In the genomic region with DNA sequence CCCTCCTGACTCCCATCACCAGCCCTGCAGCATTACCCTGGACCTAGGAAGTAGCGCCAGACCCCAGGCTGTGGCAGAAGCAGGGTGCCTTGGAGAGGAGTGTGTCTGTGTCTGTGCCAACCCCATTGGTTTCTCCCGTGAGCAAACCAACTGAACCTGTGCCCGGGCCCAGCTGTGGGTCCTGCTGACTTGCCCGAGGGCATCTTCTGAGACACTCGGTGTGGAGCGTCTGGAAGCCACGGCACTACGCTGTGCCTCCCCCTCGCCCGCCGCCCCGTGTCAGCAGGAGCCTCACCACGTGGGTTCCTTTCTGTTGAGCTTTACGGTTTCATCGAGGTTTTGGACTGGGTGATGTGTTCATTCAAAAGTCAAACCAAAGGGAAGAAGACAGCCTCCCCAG, we compare ENCODE assay signal across 2 cellular contexts.
TF ChIP-seq lines count a peak whose summit lies in the region.

No MANE protein-coding gene starts in this region.

TF ChIP-seq in IMR-90, 13 proteins besides CTCF, POLR2A, EP300 and RAD21:
- no peak for TF ChIP-seq RCOR1 (IDR thresholded peaks at IDR 0.05; ENCODE audit: insufficient replicate concordance, low read length)
- TF ChIP-seq, protein P1, sequence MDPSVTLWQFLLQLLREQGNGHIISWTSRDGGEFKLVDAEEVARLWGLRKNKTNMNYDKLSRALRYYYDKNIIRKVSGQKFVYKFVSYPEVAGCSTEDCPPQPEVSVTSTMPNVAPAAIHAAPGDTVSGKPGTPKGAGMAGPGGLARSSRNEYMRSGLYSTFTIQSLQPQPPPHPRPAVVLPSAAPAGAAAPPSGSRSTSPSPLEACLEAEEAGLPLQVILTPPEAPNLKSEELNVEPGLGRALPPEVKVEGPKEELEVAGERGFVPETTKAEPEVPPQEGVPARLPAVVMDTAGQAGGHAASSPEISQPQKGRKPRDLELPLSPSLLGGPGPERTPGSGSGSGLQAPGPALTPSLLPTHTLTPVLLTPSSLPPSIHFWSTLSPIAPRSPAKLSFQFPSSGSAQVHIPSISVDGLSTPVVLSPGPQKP (IDR thresholded peaks at IDR 0.05; ENCODE audit: borderline replicate concordance, low read depth, low read length): no peak
- TF ChIP-seq NFE2L2 (IDR thresholded peaks at IDR 0.05; ENCODE audit: low read depth, low read length): no peak
TF ChIP-seq in IMR-90: peak in this region for 0.

TF ChIP-seq in K562, 482 proteins besides CTCF, POLR2A, EP300 and RAD21:
- TF ChIP-seq NRF1 (conservative IDR thresholded peaks at IDR 0.05 in 1 of 2, IDR thresholded peaks at IDR 0.05 in 1 of 2): no peak
- TF ChIP-seq POLR2G (IDR thresholded peaks at IDR 0.05; ENCODE audit: low read depth, low read length): 0 out of 2 replicates have a peak, but pooled peaks have one; percentile 24
- no peak for TF ChIP-seq ZNF79 (CRISPR knock-in tag; IDR thresholded peaks at IDR 0.05; ENCODE audit: low read depth)
- no peak for TF ChIP-seq WHSC1 (IDR thresholded peaks at IDR 0.05; ENCODE audit: low read length)
